10 cellular contexts compared by ENCODE assay signal in genomic region chr19:16456652-16457194, GRCh38. TPM values are rescaled to one million over a fixed set of nuclear protein-coding genes. Genes with fewer than 3 reads are reported as not detected.
DNase-seq lines count a peak whose midpoint lies in the region; ATAC-seq, FAIRE-seq and TF ChIP-seq lines count a peak whose summit lies in the region.
"Had no signal": no experiment of that assay in that cellular context is flagged by ENCODE, and none has a peak within 500 bp of the region (broad histone marks: within the 10 kb centered on the region; RNA-seq: fewer than 3 reads in every experiment).

No MANE protein-coding gene starts in this region.

- TF ChIP-seq CTCF in GM10248 (IDR thresholded peaks at IDR 0.05; ENCODE audit: control extremely low read depth, extremely low read depth, low read depth, missing control alignments) (no peak), RWPE2 (IDR thresholded peaks at IDR 0.05; ENCODE audit: poor library complexity, severe bottlenecking) (no peak), fibroblast of the aortic adventitia (IDR thresholded peaks at IDR 0.05; ENCODE audit: insufficient read depth, low read length) (no peak)

- peak; percentile 30 for DNase-seq in GM10248 (ENCODE audit: extremely low spot score)
- no peak for DNase-seq in RWPE2 (ENCODE audit: low spot score)
- no peak for DNase-seq in fibroblast of the aortic adventitia (ENCODE audit: low read depth)
- no peak for DNase-seq in SIG-M5 treated with dmso at 0.1 percent for 504 hours (lab: John Stamatoyannopoulos, UW; ENCODE audit: unreplicated experiment)
- DNase-seq in frontal cortex (ENCODE audit: low spot score in 2 of 2): no peak

- CTCF ChIA-PET in GM10248 (lab: Yijun Ruan, JAX): interaction anchor here (0.7 kb wide), 1 partner anchor 10 kb away, joined by 3 read pairs; no protein-coding TSS in a partner anchor

- H3K9ac ChIP-seq in skeletal muscle satellite cell (ENCODE audit: low read depth, low read length): peak overlapping the region; percentile 38
- H3K9ac ChIP-seq: KMS-11 had no signal

- no peak for FAIRE-seq in frontal cortex (lab: Jason Lieb, UNC)

- H3K36me3 ChIP-seq in RWPE2 (ENCODE audit: low read depth) (no peaks in the 10 kb centered on the region), skeletal muscle satellite cell (ENCODE audit: insufficient read depth, low read length) (no peaks in the 10 kb centered on the region)
- H3K36me3 ChIP-seq: HAP-1 had no signal

- POLR2A ChIA-PET in GM10248 (lab: Yijun Ruan, JAX): no interaction called here

- H3K9me3 ChIP-seq in RWPE2 (ENCODE audit: severe bottlenecking) (no peaks in the 10 kb centered on the region), skeletal muscle satellite cell (replicated peaks; ENCODE audit: low read length) (no peaks in the 10 kb centered on the region)
- H3K9me3 ChIP-seq: HAP-1 had no signal

- H3K27ac ChIP-seq in RWPE2 (ENCODE audit: poor library complexity, severe bottlenecking): peak overlapping the region; percentile 35
- H3K27ac ChIP-seq: KMS-11 had no signal

- H3K27me3 ChIP-seq in RWPE2 (ENCODE audit: insufficient read depth, poor library complexity, severe bottlenecking) (no peaks in the 10 kb centered on the region), skeletal muscle satellite cell (ENCODE audit: control insufficient read depth, insufficient read depth, low read length) (no peaks in the 10 kb centered on the region)

- peak overlapping the region; percentile 79 for H3K4me2 ChIP-seq in skeletal muscle satellite cell (ENCODE audit: low read length)
- H3K4me2 ChIP-seq: KMS-11 had no signal

- H3K4me1 ChIP-seq in RWPE2 (ENCODE audit: insufficient read depth, poor library complexity, severe bottlenecking) (peaks cover 12% of the 10 kb centered on the region), skeletal muscle satellite cell (ENCODE audit: control insufficient read depth, insufficient read depth, low read length) (peaks cover 28% of the 10 kb centered on the region)
- H3K4me1 ChIP-seq: HAP-1 had no signal

- H3K4me3 ChIP-seq in RWPE2 (ENCODE audit: severe bottlenecking) (no peak overlapping the region), fibroblast of the aortic adventitia (ENCODE audit: low read depth, low read length) (peak overlapping the region; percentile 32), skeletal muscle satellite cell (ENCODE audit: low read length) (peak overlapping the region; percentile 45)
- H3K4me3 ChIP-seq: HAP-1 had no signal

- ATAC-seq in RWPE2 (ENCODE audit: low read depth) (peak; percentile 54), HG02763 (IDR thresholded peaks at IDR 0.05; ENCODE audit: unreplicated experiment) (no peak)

RNA-seq across cellular contexts. Expression of gene EPS15L1, which starts 15.0 kb away (rescaled TPM):
- total RNA-seq in fibroblast of the aortic adventitia (ENCODE audit: low replicate concordance): 10.5 and 15.8 TPM in 2 replicates
- total RNA-seq in skeletal muscle satellite cell (2012; rRNA removed): 13.3 and 14.4 TPM in 2 replicates
- total RNA-seq in frontal cortex: 15.1 TPM

RNA-seq across cellular contexts. Expression of gene CALR3, which starts 39.2 kb away (rescaled TPM):
- total RNA-seq in fibroblast of the aortic adventitia (ENCODE audit: low replicate concordance) (not detected in 2 replicates), frontal cortex (not detected)
- 0.25 TPM in 1 of 2 replicates, not detected in the other for total RNA-seq in skeletal muscle satellite cell (2012; rRNA removed)
- total RNA-seq: glomerular endothelial cell had no signal

RNA-seq across cellular contexts. Expression of gene C19orf44, which starts 39.5 kb away (rescaled TPM):
- 7.5 and 7.9 TPM in 2 replicates for total RNA-seq in fibroblast of the aortic adventitia (ENCODE audit: low replicate concordance)
- total RNA-seq in skeletal muscle satellite cell (2012; rRNA removed): 3.7 and 3.8 TPM in 2 replicates
- total RNA-seq in frontal cortex: 3.3 TPM
